In genomic region chr11:67437082-67437821, GRCh38 we compare ENCODE assay signal across 8 cellular contexts. TPM values are rescaled to one million over a fixed set of nuclear protein-coding genes. Genes with fewer than 3 reads are reported as not detected.
DNase-seq lines count a peak whose midpoint lies in the region; ATAC-seq and TF ChIP-seq lines count a peak whose summit lies in the region.

A gene with protein sequence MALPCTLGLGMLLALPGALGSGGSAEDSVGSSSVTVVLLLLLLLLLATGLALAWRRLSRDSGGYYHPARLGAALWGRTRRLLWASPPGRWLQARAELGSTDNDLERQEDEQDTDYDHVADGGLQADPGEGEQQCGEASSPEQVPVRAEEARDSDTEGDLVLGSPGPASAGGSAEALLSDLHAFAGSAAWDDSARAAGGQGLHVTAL (minus strand): TSS chr11:67437682. CDS start chr11:67437619, 63 bp downstream.

- peaks cover 46% of the 10 kb centered on the region for H4K20me1 ChIP-seq in BLaER1

- peak; percentile 39 for ATAC-seq in HG03354 (IDR thresholded peaks at IDR 0.05; ENCODE audit: poor library complexity, severe bottlenecking, unreplicated experiment)
- peak; percentile 23 to 53 for ATAC-seq in lower lobe of right lung
- ATAC-seq in HG03135 (IDR thresholded peaks at IDR 0.05; ENCODE audit: unreplicated experiment), result no peak

- H3K9ac ChIP-seq in BLaER1, result peak within 1 kb of the TSS; percentile 94

- H3K4me2 ChIP-seq in BLaER1, result peak within 1 kb of the TSS; percentile 97

- H3K4me3 ChIP-seq in BLaER1, result peak within 1 kb of the TSS; percentile 77
- peak within 1 kb of the TSS; percentile 50 for H3K4me3 ChIP-seq in lower lobe of right lung
- peak within 1 kb of the TSS; percentile 91 for H3K4me3 ChIP-seq in thymus (ENCODE audit: low read length)

- peak; percentile 71 for DNase-seq in activated T-cell treated with anti-CD3 and anti-CD28 coated beads for 1 hour (ENCODE audit: low read depth)
- no peak for DNase-seq in lower lobe of right lung
- DNase-seq in OCI-M2 (lab: John Stamatoyannopoulos, UW; ENCODE audit: unreplicated experiment), result no peak
- DNase-seq in NCI-H82 treated with DMSO at 0.1 percent for 48 hours (lab: John Stamatoyannopoulos, UW; ENCODE audit: unreplicated experiment), result no peak

- WGBS in thymus, result 3% methylated on average over 27 of the region's 27 CpGs

- H3K9me3 ChIP-seq in BLaER1, result no peaks in the 10 kb centered on the region
- H3K9me3 ChIP-seq in lower lobe of right lung, result no peaks in the 10 kb centered on the region
- H3K9me3 ChIP-seq in thymus (ENCODE audit: control insufficient read depth), result no peaks in the 10 kb centered on the region

- no peaks in the 10 kb centered on the region for H3K27me3 ChIP-seq in BLaER1
- H3K27me3 ChIP-seq in lower lobe of right lung (ENCODE audit: low read depth), result no peaks in the 10 kb centered on the region
- H3K27me3 ChIP-seq in thymus (ENCODE audit: control insufficient read depth, insufficient read depth), result no peaks in the 10 kb centered on the region

- intact Hi-C loops in lower lobe of right lung (cut with DNase I), result no loop called here

- H3K27ac ChIP-seq in BLaER1 (peak within 1 kb of the TSS; percentile 99), lower lobe of right lung (peak within 1 kb of the TSS; percentile 58), thymus (ENCODE audit: low read depth) (peak within 1 kb of the TSS; percentile 98)

- H3K4me1 ChIP-seq in BLaER1 (peaks cover 96% of the 10 kb centered on the region), lower lobe of right lung (peaks cover 30% of the 10 kb centered on the region), thymus (ENCODE audit: control insufficient read depth, insufficient read depth, low read length) (peaks cover 54% of the 10 kb centered on the region)

- TF ChIP-seq CTCF in lower lobe of right lung (IDR thresholded peaks at IDR 0.05), result no peak

- H3K36me3 ChIP-seq in BLaER1, result peaks cover 40% of the 10 kb centered on the region
- H3K36me3 ChIP-seq in lower lobe of right lung, result peaks cover 89% of the 10 kb centered on the region
- peaks cover 51% of the 10 kb centered on the region for H3K36me3 ChIP-seq in thymus (ENCODE audit: control insufficient read depth, insufficient read depth)

RNA-seq across cellular contexts. Expression of the gene that starts here (rescaled TPM):
- total RNA-seq in lower lobe of right lung, result 15.7 TPM
- polyA plus RNA-seq in thymus, result 151 TPM
